In genomic region chrX:48801281-48802088, GRCh38 we compare ENCODE assay signal across 8 cellular contexts. TPM values are rescaled to one million over a fixed set of nuclear protein-coding genes. Genes with fewer than 3 reads are reported as not detected.
DNase-seq lines count a peak whose midpoint lies in the region; ATAC-seq and TF ChIP-seq lines count a peak whose summit lies in the region.

HDAC6 (plus strand) TSS chrX:48802067; CDS start chrX:48802693, 626 bp downstream.

- intact Hi-C loops in Panc1 (cut with micrococcal nuclease; ENCODE audit: unreplicated experiment) = no loop called here

- no peak for TF ChIP-seq CTCF in Panc1 (IDR thresholded peaks at IDR 0.05)

- peak; percentile 35 for TF ChIP-seq POLR2A in erythroblast (IDR thresholded peaks at IDR 0.05; ENCODE audit: low read length)

- POLR2A ChIA-PET in Panc1 (lab: Charles Lee) = interaction anchor here (0.5 to 0.6 kb wide), 3 partner anchors 12 to 173 kb away, joined by 5 to 13 read pairs (median 5); no protein-coding TSS in a partner anchor

- H3K27me3 ChIP-seq in Panc1 (ENCODE audit: control insufficient read depth, insufficient read depth, low read length) = no peaks in the 10 kb centered on the region
- H3K27me3 ChIP-seq in mucosa of stomach (ENCODE audit: control insufficient read depth, insufficient read depth, low read length) = no peaks in the 10 kb centered on the region

- H3K9me3 Mint-ChIP-seq in activated T-cell treated with anti-CD3 and anti-CD28 coated beads, Interleukin-2, amount 50 U/mL, for 4 hours = no peaks in the 10 kb centered on the region

- DNase-seq in DMS153 treated with DMSO at 0.1 percent for 48 hours (lab: John Stamatoyannopoulos, UW; ENCODE audit: unreplicated experiment) (peak; percentile 88), KBM-7 (peak; percentile 100), Panc1 (ENCODE audit: low read depth, low spot score) (peak; percentile 95), erythroblast (lab: John Stamatoyannopoulos, UW) (peak; percentile 99)
- DNase-seq in activated T-cell treated with anti-CD3 and anti-CD28 coated beads, Interleukin-2, amount 50 U/mL, for 4 hours = peak; percentile 91
- peak; percentile 81 to 82 for DNase-seq in stimulated activated CD8-positive, alpha-beta memory T cell treated with anti-CD3 and anti-CD28 coated beads, Interleukin-7, amount 100 ng/mL, for 1 hour (ENCODE audit: low read depth in 2 of 2)

- no peaks in the 10 kb centered on the region for H3K27me3 Mint-ChIP-seq in activated T-cell treated with anti-CD3 and anti-CD28 coated beads, Interleukin-2, amount 50 U/mL, for 4 hours (ENCODE audit: low read depth)

- H3K9me3 ChIP-seq in Panc1 (ENCODE audit: control insufficient read depth, insufficient read depth, low read depth, low read length) = no peaks in the 10 kb centered on the region
- no peaks in the 10 kb centered on the region for H3K9me3 ChIP-seq in mucosa of stomach (ENCODE audit: control insufficient read depth, low read length)

- H3K4me3 ChIP-seq in Panc1 (ENCODE audit: low read depth in 2 of 2, low read length in 2 of 2) = peak within 1 kb of the TSS; percentile 64 to 76
- H3K4me3 ChIP-seq in mucosa of stomach (ENCODE audit: low read length) = peak within 1 kb of the TSS; percentile 67

- peak within 1 kb of the TSS; percentile 95 for H3K27ac ChIP-seq in Panc1 (ENCODE audit: low read length)

- in situ Hi-C loops in KBM-7 (cut with MboI; ENCODE audit: low pct_unique_long_range_greater_than_20kb, low sequenced_read_pairs) = no loop called here
- in situ Hi-C loops in Panc1 (cut with HindIII; ENCODE audit: low pct_unique_long_range_greater_than_20kb, low sequenced_read_pairs) = no loop called here

- H3K4me3 Mint-ChIP-seq in activated T-cell treated with anti-CD3 and anti-CD28 coated beads, Interleukin-2, amount 50 U/mL, for 4 hours = peak within 1 kb of the TSS; percentile 94

- ATAC-seq in GM21717 (IDR thresholded peaks at IDR 0.05; ENCODE audit: unreplicated experiment) = peak; percentile 86
- ATAC-seq in Panc1 = peak; percentile 93
- ATAC-seq in activated T-cell treated with anti-CD3 and anti-CD28 coated beads, Interleukin-2, amount 50 U/mL, for 4 hours = peak; percentile 86 to 87

- peaks cover 3% of the 10 kb centered on the region; the same call in 1 of the 2 replicates for H3K36me3 ChIP-seq in Panc1 (ENCODE audit: control insufficient read depth, insufficient read depth, low read length)
- no peaks in the 10 kb centered on the region for H3K36me3 ChIP-seq in mucosa of stomach (ENCODE audit: control insufficient read depth, insufficient read depth, low read length)

- no TSS peak for BruUV-seq in Panc1 (replicated peaks; lab: Mats Ljungman, UMichigan)

- CTCF ChIA-PET in Panc1 (lab: Charles Lee) = no interaction called here

- H3K4me1 Mint-ChIP-seq in activated T-cell treated with anti-CD3 and anti-CD28 coated beads, Interleukin-2, amount 50 U/mL, for 4 hours (ENCODE audit: low read depth) = peaks cover 12% of the 10 kb centered on the region

- H3K9ac ChIP-seq in mucosa of stomach (ENCODE audit: low read length) = peak within 1 kb of the TSS; percentile 88

- peaks cover 5% of the 10 kb centered on the region for H3K36me3 Mint-ChIP-seq in activated T-cell treated with anti-CD3 and anti-CD28 coated beads, Interleukin-2, amount 50 U/mL, for 4 hours (ENCODE audit: insufficient read depth)

- H3K4me1 ChIP-seq in Panc1 (ENCODE audit: control insufficient read depth, insufficient read depth, low read length) (0 out of 2 replicates have a peak, but pooled peaks cover 3% of the 10 kb centered on the region), mucosa of stomach (ENCODE audit: control insufficient read depth, insufficient read depth, low read length) (peaks cover 14% of the 10 kb centered on the region)

RNA-seq across cellular contexts. Expression of gene HDAC6, which starts in this region (rescaled TPM):
- total RNA-seq in Panc1 (2021; ENCODE audit: unreplicated experiment) = 97.1 TPM
- 81.1 TPM for polyA plus RNA-seq in Panc1 (2012; ENCODE audit: insufficient read length)
- 10 to 100 TPM; 40.2 to 52.1 (median 44.2) TPM for total RNA-seq in activated T-cell treated with anti-CD3 and anti-CD28 coated beads, Interleukin-2, amount 50 U/mL, for 4 hours

Comparison
In these comparisons a context has a peak if more than half of its experiments do, and no peak if none do; other contexts are left out.
1. Peak in every context shown above with its lines: DNase-seq, ATAC-seq, H3K4me3 ChIP-seq and H3K27ac ChIP-seq.